1 cellular context compared by ENCODE assay signal in genomic region chr1:24216730-24217129, GRCh38.
TF ChIP-seq lines count a peak whose summit lies in the region.

No MANE protein-coding gene starts in this region.

TF ChIP-seq in GM23338, 12 proteins besides CTCF, POLR2A, EP300 and RAD21 (continued from another document):
- no peak for TF ChIP-seq EZH2 (IDR thresholded peaks at IDR 0.05; ENCODE audit: low read depth, unreplicated experiment)
- TF ChIP-seq ZNF331 (CRISPR knock-in tag; IDR thresholded peaks at IDR 0.05; ENCODE audit: low read depth): no peak
- TF ChIP-seq, protein P1, sequence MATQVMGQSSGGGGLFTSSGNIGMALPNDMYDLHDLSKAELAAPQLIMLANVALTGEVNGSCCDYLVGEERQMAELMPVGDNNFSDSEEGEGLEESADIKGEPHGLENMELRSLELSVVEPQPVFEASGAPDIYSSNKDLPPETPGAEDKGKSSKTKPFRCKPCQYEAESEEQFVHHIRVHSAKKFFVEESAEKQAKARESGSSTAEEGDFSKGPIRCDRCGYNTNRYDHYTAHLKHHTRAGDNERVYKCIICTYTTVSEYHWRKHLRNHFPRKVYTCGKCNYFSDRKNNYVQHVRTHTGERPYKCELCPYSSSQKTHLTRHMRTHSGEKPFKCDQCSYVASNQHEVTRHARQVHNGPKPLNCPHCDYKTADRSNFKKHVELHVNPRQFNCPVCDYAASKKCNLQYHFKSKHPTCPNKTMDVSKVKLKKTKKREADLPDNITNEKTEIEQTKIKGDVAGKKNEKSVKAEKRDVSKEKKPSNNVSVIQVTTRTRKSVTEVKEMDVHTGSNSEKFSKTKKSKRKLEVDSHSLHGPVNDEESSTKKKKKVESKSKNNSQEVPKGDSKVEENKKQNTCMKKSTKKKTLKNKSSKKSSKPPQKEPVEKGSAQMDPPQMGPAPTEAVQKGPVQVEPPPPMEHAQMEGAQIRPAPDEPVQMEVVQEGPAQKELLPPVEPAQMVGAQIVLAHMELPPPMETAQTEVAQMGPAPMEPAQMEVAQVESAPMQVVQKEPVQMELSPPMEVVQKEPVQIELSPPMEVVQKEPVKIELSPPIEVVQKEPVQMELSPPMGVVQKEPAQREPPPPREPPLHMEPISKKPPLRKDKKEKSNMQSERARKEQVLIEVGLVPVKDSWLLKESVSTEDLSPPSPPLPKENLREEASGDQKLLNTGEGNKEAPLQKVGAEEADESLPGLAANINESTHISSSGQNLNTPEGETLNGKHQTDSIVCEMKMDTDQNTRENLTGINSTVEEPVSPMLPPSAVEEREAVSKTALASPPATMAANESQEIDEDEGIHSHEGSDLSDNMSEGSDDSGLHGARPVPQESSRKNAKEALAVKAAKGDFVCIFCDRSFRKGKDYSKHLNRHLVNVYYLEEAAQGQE (IDR thresholded peaks at IDR 0.05; ENCODE audit: unreplicated experiment): no peak
